In genomic region chr14:99809376-99809775, GRCh38 we compare ENCODE assay signal across 11 cellular contexts. TPM values are rescaled to one million over a fixed set of nuclear protein-coding genes. Genes with fewer than 3 reads are reported as not detected.
A peak's percentile ranks its signal among the peaks of the same experiment; 100 is the strongest.
DNase-seq lines count a peak whose midpoint lies in the region; TF ChIP-seq lines count a peak whose summit lies in the region.
"Had no signal": no experiment of that assay in that cellular context is flagged by ENCODE, and none has a peak within 500 bp of the region (broad histone marks: within the 10 kb centered on the region; RNA-seq: fewer than 3 reads in every experiment).

No MANE protein-coding gene starts in this region.

- H3K9me3 Mint-ChIP-seq in mesothelial cell of epicardium = no peaks in the 10 kb centered on the region

- H3K4me1 ChIP-seq in esophagus squamous epithelium (peaks cover 0 to 56% (median 8%) of the 10 kb centered on the region in 3 donors), tibial nerve (peaks cover 0 to 58% (median 4%) of the 10 kb centered on the region in 4 donors)

- H3K27me3 ChIP-seq in esophagus squamous epithelium = peaks cover 0 to 5% (median 0%) of the 10 kb centered on the region in 4 donors
- no peaks in the 10 kb centered on the region for H3K27me3 ChIP-seq in tibial nerve

- no peak overlapping the region for H3K4me3 Mint-ChIP-seq in mesothelial cell of epicardium

- intact Hi-C loops in esophagus squamous epithelium (cut with DNase I) = no loop called here

- H3K36me3 Mint-ChIP-seq in mesothelial cell of epicardium = no peaks in the 10 kb centered on the region

- no peaks in the 10 kb centered on the region for H3K9me3 ChIP-seq in esophagus squamous epithelium
- no peaks in the 10 kb centered on the region for H3K9me3 ChIP-seq in tibial nerve

- no peak overlapping the region for H3K4me3 ChIP-seq in esophagus squamous epithelium
- H3K4me3 ChIP-seq in tibial nerve = no peak overlapping the region

- peak in 1 of 2 donors; percentile 65 for TF ChIP-seq EP300 in tibial nerve (IDR thresholded peaks at IDR 0.05)

- H3K4me1 Mint-ChIP-seq in mesothelial cell of epicardium = peaks cover 20% of the 10 kb centered on the region

- TF ChIP-seq CTCF in esophagus squamous epithelium (IDR thresholded peaks at IDR 0.05) (no peak), mesothelial cell of epicardium (IDR thresholded peaks at IDR 0.05; ENCODE audit: unreplicated experiment) (no peak), tibial nerve (IDR thresholded peaks at IDR 0.05) (no peak)

- H3K36me3 ChIP-seq in esophagus squamous epithelium = no peaks in the 10 kb centered on the region
- H3K36me3 ChIP-seq in tibial nerve = no peaks in the 10 kb centered on the region

- H3K27ac ChIP-seq in esophagus squamous epithelium (peak overlapping the region; percentile 13 to 67 (median 42)), tibial nerve (peak overlapping the region in 3 of 4 donors; percentile 45 to 82 (median 78))

- WGBS in esophagus squamous epithelium, 2 donors = 57 to 67% methylated on average over 9 of the region's 9 CpGs
- WGBS in tibial nerve, 2 donors = 57 to 61% methylated on average over 9 of the region's 9 CpGs

- no peak for TF ChIP-seq POLR2A in esophagus squamous epithelium (IDR thresholded peaks at IDR 0.05)
- TF ChIP-seq POLR2A in tibial nerve (IDR thresholded peaks at IDR 0.05) = no peak

- H3K27me3 Mint-ChIP-seq in mesothelial cell of epicardium (ENCODE audit: low read depth) = peaks cover 47% of the 10 kb centered on the region

- peak; percentile 68 for DNase-seq in HS-5 (ENCODE audit: low read depth)
- no peak for DNase-seq in esophagus squamous epithelium (lab: John Stamatoyannopoulos, UW)
- DNase-seq in mesothelial cell of epicardium (ENCODE audit: low spot score in 2 of 2, unreplicated experiment in 2 of 2) = no peak
- peak in 1 of 2 donors; percentile 45 for DNase-seq in tibial nerve (ENCODE audit: low spot score in 2 of 2)
- no peak for DNase-seq in NCI-H1694 (lab: John Stamatoyannopoulos, UW)
- DNase-seq in GF-D8 (lab: John Stamatoyannopoulos, UW) = no peak
- no peak for DNase-seq in SHP77 (lab: John Stamatoyannopoulos, UW)
- DNase-seq: activated CD4-positive, alpha-beta T cell treated with anti-CD3 and anti-CD28 coated beads for 48 hours; NCI-H2081; RPMI8226; stimulated activated CD4-positive, alpha-beta T cell treated with anti-CD3 and anti-CD28 coated beads, Interleukin-4, amount 100 ng/mL, for 1 hour had no signal

- H3K27ac Mint-ChIP-seq in mesothelial cell of epicardium = peak overlapping the region; percentile 6

RNA-seq across cellular contexts. Expression of gene EML1, which starts 16.2 kb away (rescaled TPM):
- total RNA-seq in esophagus squamous epithelium (10 to 100 TPM in 2 of 4 donors, 1 to 10 TPM in 2; 3.0 to 22.9 (median 9.4) TPM), mesothelial cell of epicardium (17.6 to 19.3 TPM (median 18.9 TPM) in 3 replicates), tibial nerve (10 to 100 TPM; 32.4 to 82.8 (median 55.2) TPM)
